In genomic region chr10:79243211-79244067, GRCh38 we compare ENCODE assay signal across 7 cellular contexts.
A peak's percentile ranks its signal among the peaks of the same experiment; 100 is the strongest.
DNase-seq lines count a peak whose midpoint lies in the region; ATAC-seq and TF ChIP-seq lines count a peak whose summit lies in the region.

No MANE protein-coding gene starts in this region.

- H3K27ac ChIP-seq in heart left ventricle = peak overlapping the region; percentile 3 to 93 (median 86)

- ATAC-seq in HG02642 (IDR thresholded peaks at IDR 0.05; ENCODE audit: poor library complexity, unreplicated experiment) (peak; percentile 60), heart left ventricle (peak in 3 of 4 donors; percentile 21 to 34 (median 32))

- DNase-seq in NCI-H748 treated with DMSO at 0.1 percent for 48 hours (lab: John Stamatoyannopoulos, UW) (peak; percentile 8), activated gamma-delta T cell (lab: John Stamatoyannopoulos, UW) (peak; percentile 40), heart left ventricle (peak; percentile 66 to 82 (median 68)), putamen (ENCODE audit: low spot score) (peak; percentile 75), NOMO-1 treated with dmso at 0.1 percent for 144 hours (lab: John Stamatoyannopoulos, UW; ENCODE audit: unreplicated experiment) (no peak)

- TF ChIP-seq CTCF in heart left ventricle (IDR thresholded peaks at IDR 0.05) = no peak

- intact Hi-C loops in heart left ventricle (cut with DNase I) = loop anchor here in 1 of 10 donors (2.0 to 5.0 kb wide), 2 partner anchors 21 to 44 kb away; no protein-coding TSS in a partner anchor

- H3K27me3 ChIP-seq in heart left ventricle = no peaks in the 10 kb centered on the region

- H3K9me3 ChIP-seq in heart left ventricle = no peaks in the 10 kb centered on the region

- H3K36me3 ChIP-seq in heart left ventricle = no peaks in the 10 kb centered on the region

- peaks cover 44 to 97% (median 83%) of the 10 kb centered on the region in 12 donors for H3K4me1 ChIP-seq in heart left ventricle

- peak overlapping the region; percentile 26 to 74 (median 58) for H3K4me3 ChIP-seq in heart left ventricle

- TF ChIP-seq POLR2A in GM18526 (IDR thresholded peaks at IDR 0.05; ENCODE audit: extremely low read depth, insufficient read length) = peak; percentile 56
- peak in 1 of 2 donors; percentile 20 for TF ChIP-seq POLR2A in heart left ventricle (IDR thresholded peaks at IDR 0.05)

- WGBS in heart left ventricle, 4 donors = 0 to 11% (median 4%) methylated on average over 34 to 117 of the region's 117 CpGs
